Comparison of ENCODE assay signal across 19 cellular contexts in genomic region chr21:34805157-34805556, GRCh38.
DNase-seq lines count a peak whose midpoint lies in the region; ATAC-seq and TF ChIP-seq lines count a peak whose summit lies in the region.
"Had no signal": no experiment of that assay in that cellular context is flagged by ENCODE, and none has a peak within 500 bp of the region (broad histone marks: within the 10 kb centered on the region; RNA-seq: fewer than 3 reads in every experiment).

No MANE protein-coding gene starts in this region.

- CTCF ChIA-PET in PC-9 (lab: Charles Lee): no interaction called here

- H4K20me1 ChIP-seq in PC-9 (ENCODE audit: insufficient read depth) (no peaks in the 10 kb centered on the region), smooth muscle cell (ENCODE audit: low read depth) (peaks cover 92% of the 10 kb centered on the region)

- peaks cover 62% of the 10 kb centered on the region for H3K4me1 ChIP-seq in PC-9 (replicated peaks; ENCODE audit: insufficient read depth)
- no peaks in the 10 kb centered on the region for H3K4me1 ChIP-seq in smooth muscle cell (ENCODE audit: low read depth)
- peaks cover 12% of the 10 kb centered on the region; the same call in 1 of the 2 replicates for H3K4me1 ChIP-seq in SJCRH30
- peaks cover 6 to 67% (median 29%) of the 10 kb centered on the region in 4 donors for H3K4me1 ChIP-seq in stomach
- H3K4me1 ChIP-seq: colonic mucosa, esophagus muscularis mucosa had no signal

- H3K4me2 ChIP-seq in PC-9: no peak overlapping the region
- no peak overlapping the region for H3K4me2 ChIP-seq in smooth muscle cell

- ATAC-seq in activated naive CD8-positive, alpha-beta T cell treated with anti-CD3 and anti-CD28 coated beads, Interleukin-2, amount 50 U/mL, for 24 hours: no peak
- no peak for ATAC-seq in central memory CD8-positive, alpha-beta T cell (replicated peaks; ENCODE audit: extremely low read depth, poor library complexity, severe bottlenecking)
- ATAC-seq: activated CD4-positive, CD25-positive, alpha-beta regulatory T cell treated with anti-CD3 and anti-CD28 coated beads, Interleukin-2, amount 50 U/mL, for 24 hours; activated T-cell treated with anti-CD3 and anti-CD28 coated beads, Interleukin-2, amount 50 U/mL, for 4 hours had no signal

- H3K9me3 Mint-ChIP-seq in activated naive CD8-positive, alpha-beta T cell (ENCODE audit: low read depth): no peaks in the 10 kb centered on the region
- peaks cover 8% of the 10 kb centered on the region for H3K9me3 Mint-ChIP-seq in activated naive CD8-positive, alpha-beta T cell treated with anti-CD3 and anti-CD28 coated beads, Interleukin-2, amount 50 U/mL, for 24 hours
- no peaks in the 10 kb centered on the region for H3K9me3 Mint-ChIP-seq in central memory CD8-positive, alpha-beta T cell
- H3K9me3 Mint-ChIP-seq: activated T-cell treated with anti-CD3 and anti-CD28 coated beads, Interleukin-2, amount 50 U/mL, for 4 hours had no signal

- peaks cover 16% of the 10 kb centered on the region for H3K36me3 Mint-ChIP-seq in activated naive CD8-positive, alpha-beta T cell
- peaks cover 52% of the 10 kb centered on the region for H3K36me3 Mint-ChIP-seq in activated naive CD8-positive, alpha-beta T cell treated with anti-CD3 and anti-CD28 coated beads, Interleukin-2, amount 50 U/mL, for 24 hours (ENCODE audit: low read depth)
- peaks cover 29% of the 10 kb centered on the region for H3K36me3 Mint-ChIP-seq in central memory CD8-positive, alpha-beta T cell (ENCODE audit: insufficient read depth)

- H3K27me3 ChIP-seq in PC-9 (ENCODE audit: insufficient read depth, low read depth) (no peaks in the 10 kb centered on the region), smooth muscle cell (ENCODE audit: low read depth) (no peaks in the 10 kb centered on the region), SJCRH30 (no peaks in the 10 kb centered on the region), stomach (no peaks in the 10 kb centered on the region)
- H3K27me3 ChIP-seq: colonic mucosa, esophagus muscularis mucosa, transverse colon had no signal

- H3K4me3 ChIP-seq in PC-9 (no peak overlapping the region), smooth muscle cell (no peak overlapping the region), SJCRH30 (no peak overlapping the region), stomach (no peak overlapping the region)
- H3K4me3 ChIP-seq: colonic mucosa, esophagus muscularis mucosa, transverse colon had no signal

- no peak for DNase-seq in activated naive CD8-positive, alpha-beta T cell treated with anti-CD3 and anti-CD28 coated beads, Interleukin-2, amount 50 U/mL, for 24 hours
- no peak for DNase-seq in PC-9
- no peak for DNase-seq in central memory CD8-positive, alpha-beta T cell (ENCODE audit: low spot score in 2 of 2)
- DNase-seq in smooth muscle cell (lab: John Stamatoyannopoulos, UW; ENCODE audit: unreplicated experiment): no peak
- DNase-seq in SJCRH30: no peak
- DNase-seq in stomach: no peak
- DNase-seq in EL: no peak
- DNase-seq: activated T-cell treated with anti-CD3 and anti-CD28 coated beads, Interleukin-2, amount 50 U/mL, for 4 hours; colonic mucosa; foreskin melanocyte; NCI-H1092 treated with DMSO at 0.1 percent for 48 hours; NCI-H2029; NCI-H226; stimulated activated CD4-positive, alpha-beta T cell treated with anti-CD3 and anti-CD28 coated beads, Interleukin-4, amount 100 ng/mL, for 1 hour; transverse colon had no signal

- H3K9me2 ChIP-seq in PC-9 (ENCODE audit: insufficient read depth): no peaks in the 10 kb centered on the region

- BruUV-seq in PC-9 (replicated peaks; lab: Mats Ljungman, UMichigan): no TSS peak

- intact Hi-C loops in PC-9 (cut with micrococcal nuclease; ENCODE audit: unreplicated experiment): loop anchor here (5.0 kb wide), 1 partner anchor 77 kb away; no protein-coding TSS in a partner anchor
- intact Hi-C loops in stomach (cut with DNase I; ENCODE audit: low total_unique reads): no loop called here

- H3K36me3 ChIP-seq in PC-9 (ENCODE audit: low read depth): peaks cover 62% of the 10 kb centered on the region
- peaks cover 17% of the 10 kb centered on the region for H3K36me3 ChIP-seq in smooth muscle cell (ENCODE audit: low read depth)
- H3K36me3 ChIP-seq in SJCRH30: peaks cover 56% of the 10 kb centered on the region
- peaks cover 0 to 31% (median 20%) of the 10 kb centered on the region in 4 donors for H3K36me3 ChIP-seq in stomach
- H3K36me3 ChIP-seq: colonic mucosa, esophagus muscularis mucosa, transverse colon had no signal

- H3K9me3 ChIP-seq in PC-9 (ENCODE audit: insufficient read depth, low read depth): peaks cover 7% of the 10 kb centered on the region
- H3K9me3 ChIP-seq in smooth muscle cell (replicated peaks; ENCODE audit: low read depth): peaks cover 10% of the 10 kb centered on the region
- H3K9me3 ChIP-seq in SJCRH30 (replicated peaks): no peaks in the 10 kb centered on the region; the same call in 1 of the 2 replicates
- H3K9me3 ChIP-seq in stomach: peaks cover 0 to 3% (median 0%) of the 10 kb centered on the region in 4 donors
- H3K9me3 ChIP-seq: colonic mucosa, transverse colon had no signal

- POLR2A ChIA-PET in PC-9 (lab: Charles Lee; ENCODE audit: unreplicated experiment): no interaction called here

- 0 out of 2 replicates have a peak overlapping the region, but pooled peaks have one; percentile 6 for H3K27ac ChIP-seq in PC-9
- H3K27ac ChIP-seq in smooth muscle cell (ENCODE audit: low read depth): peak overlapping the region; percentile 100
- no peak overlapping the region for H3K27ac ChIP-seq in SJCRH30
- no peak overlapping the region for H3K27ac ChIP-seq in stomach
- H3K27ac ChIP-seq: C4-2B, colonic mucosa, esophagus muscularis mucosa had no signal

- H3F3A ChIP-seq in PC-9 (ENCODE audit: insufficient read depth, low read depth): peaks cover 49% of the 10 kb centered on the region
- peaks cover 53% of the 10 kb centered on the region for H3F3A ChIP-seq in smooth muscle cell (ENCODE audit: low read depth)

- H2AFZ ChIP-seq in PC-9 (no peak overlapping the region), smooth muscle cell (ENCODE audit: low read depth) (no peak overlapping the region)

- peaks cover 74% of the 10 kb centered on the region for H3K4me1 Mint-ChIP-seq in activated naive CD8-positive, alpha-beta T cell (ENCODE audit: low read depth)
- H3K4me1 Mint-ChIP-seq in activated naive CD8-positive, alpha-beta T cell treated with anti-CD3 and anti-CD28 coated beads, Interleukin-2, amount 50 U/mL, for 24 hours: peaks cover 79% of the 10 kb centered on the region
- H3K4me1 Mint-ChIP-seq in central memory CD8-positive, alpha-beta T cell: peaks cover 84% of the 10 kb centered on the region

- peak overlapping the region; percentile 4 for H3K4me3 Mint-ChIP-seq in activated naive CD8-positive, alpha-beta T cell
- H3K4me3 Mint-ChIP-seq in activated naive CD8-positive, alpha-beta T cell treated with anti-CD3 and anti-CD28 coated beads, Interleukin-2, amount 50 U/mL, for 24 hours: no peak overlapping the region
- no peak overlapping the region for H3K4me3 Mint-ChIP-seq in central memory CD8-positive, alpha-beta T cell
- H3K4me3 Mint-ChIP-seq: activated T-cell treated with anti-CD3 and anti-CD28 coated beads, Interleukin-2, amount 50 U/mL, for 4 hours had no signal

- TF ChIP-seq CTCF in PC-9 (conservative IDR thresholded peaks at IDR 0.05) (no peak), smooth muscle cell (IDR thresholded peaks at IDR 0.05; ENCODE audit: borderline replicate concordance, insufficient read depth, poor library complexity, severe bottlenecking) (no peak), stomach (IDR thresholded peaks at IDR 0.05) (no peak)

- no peaks in the 10 kb centered on the region for H3K27me3 Mint-ChIP-seq in activated naive CD8-positive, alpha-beta T cell
- H3K27me3 Mint-ChIP-seq in activated naive CD8-positive, alpha-beta T cell treated with anti-CD3 and anti-CD28 coated beads, Interleukin-2, amount 50 U/mL, for 24 hours: no peaks in the 10 kb centered on the region
- no peaks in the 10 kb centered on the region for H3K27me3 Mint-ChIP-seq in central memory CD8-positive, alpha-beta T cell

- no peak for TF ChIP-seq EP300 in stomach (IDR thresholded peaks at IDR 0.05)

- peaks cover 71% of the 10 kb centered on the region for H3K79me2 ChIP-seq in PC-9 (ENCODE audit: low read depth)
- H3K79me2 ChIP-seq in smooth muscle cell (ENCODE audit: low read depth): peaks cover 50% of the 10 kb centered on the region

- H3K27ac Mint-ChIP-seq in activated naive CD8-positive, alpha-beta T cell: peak overlapping the region; percentile 68
- H3K27ac Mint-ChIP-seq in activated naive CD8-positive, alpha-beta T cell treated with anti-CD3 and anti-CD28 coated beads, Interleukin-2, amount 50 U/mL, for 24 hours: no peak overlapping the region
- peak overlapping the region; percentile 88 for H3K27ac Mint-ChIP-seq in central memory CD8-positive, alpha-beta T cell (ENCODE audit: low read depth)

- H3K9ac ChIP-seq in smooth muscle cell (ENCODE audit: low read depth): no peak overlapping the region

- TF ChIP-seq POLR2A in stomach (IDR thresholded peaks at IDR 0.05): no peak

Comparison
In these comparisons a context has a peak if more than half of its experiments do, and no peak if none do; other contexts are left out.
1. H3K27ac ChIP-seq: peak in PC-9 (single experiment) and smooth muscle cell (single experiment); none in SJCRH30 (single experiment) and stomach (0 of 5).